Comparison of ENCODE assay signal across 3 cellular contexts in the genomic region with DNA sequence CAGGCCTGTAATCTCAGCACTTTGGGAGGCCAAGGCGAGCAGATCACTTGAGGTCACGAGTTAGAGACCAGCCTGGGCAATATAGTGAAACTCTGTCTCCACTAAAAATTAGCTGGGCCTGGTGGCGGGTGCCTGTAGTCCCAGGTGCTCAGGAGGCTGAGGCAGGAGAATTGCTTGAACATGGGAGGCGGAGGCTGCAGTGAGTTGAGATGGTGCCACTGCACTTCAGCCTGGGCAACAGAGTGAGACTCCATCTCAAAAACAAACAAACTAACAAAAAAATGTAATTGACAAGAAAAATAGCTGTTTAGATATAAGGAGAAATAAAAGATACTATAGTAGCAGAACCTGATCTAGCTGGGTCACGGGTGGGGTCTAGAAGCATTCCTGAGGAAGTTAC. TPM values are rescaled to one million over a fixed set of nuclear protein-coding genes. Genes with fewer than 3 reads are reported as not detected.
"Had no signal": no experiment of that assay in that cellular context is flagged by ENCODE, and none has a peak within 500 bp of the region (broad histone marks: within the 10 kb centered on the region; RNA-seq: fewer than 3 reads in every experiment).

No MANE protein-coding gene starts in this region.

RNA-seq across cellular contexts. Expression of gene HSPB6, which starts 15.5 kb away (rescaled TPM):
- polyA plus RNA-seq: naive thymus-derived CD4-positive, alpha-beta T cell; naive thymus-derived CD8-positive, alpha-beta T cell; neural cell had no signal
